ENCODE assay signal across 18 cellular contexts in genomic region chr4:11004818-11005217, GRCh38.
"Had no signal": no experiment of that assay in that cellular context is flagged by ENCODE, and none has a peak within 500 bp of the region (broad histone marks: within the 10 kb centered on the region; RNA-seq: fewer than 3 reads in every experiment).

No MANE protein-coding gene starts in this region.

- H3K36me3 ChIP-seq: pancreas, stomach, thoracic aorta had no signal

- H3K36me3 Mint-ChIP-seq: type B pancreatic cell had no signal

- H3K9me3 Mint-ChIP-seq: dendritic cell treated with granulocyte-macrophage colony-stimulating factor and Interleukin-4, amounts not matched to agents 40 ng/mL and 50 ng/mL, for 4 days; type B pancreatic cell had no signal

- DNase-seq: effector memory CD8-positive, alpha-beta T cell; foreskin keratinocyte; left colon; left ventricle myocardium superior; mesendoderm; naive B cell; occipital lobe; pancreas; right cardiac atrium; small intestine; stimulated activated CD4-positive, alpha-beta T cell treated with anti-CD3 and anti-CD28 coated beads, Interleukin-12 subunit alpha, Interleukin-12 subunit beta, amount 100 ng/mL, for 4 hours; stomach; substantia nigra had no signal

- H3K4me1 ChIP-seq: foreskin keratinocyte, pancreas, stomach had no signal

- H3K27me3 Mint-ChIP-seq: dendritic cell treated with granulocyte-macrophage colony-stimulating factor and Interleukin-4, amounts not matched to agents 40 ng/mL and 50 ng/mL, for 4 days; effector memory CD8-positive, alpha-beta T cell; naive B cell had no signal

- H3K27ac Mint-ChIP-seq: dendritic cell treated with granulocyte-macrophage colony-stimulating factor and Interleukin-4, amounts not matched to agents 40 ng/mL and 50 ng/mL, for 4 days; effector memory CD8-positive, alpha-beta T cell; nephron; progenitor cell of endocrine pancreas; type B pancreatic cell had no signal

- H3K27ac ChIP-seq: foreskin keratinocyte, pancreas, stomach, thoracic aorta had no signal

- H3K4me3 ChIP-seq: pancreas, stomach, thoracic aorta had no signal

- H3K9me3 ChIP-seq: pancreas, thoracic aorta had no signal

- H3K4me3 Mint-ChIP-seq: dendritic cell treated with granulocyte-macrophage colony-stimulating factor and Interleukin-4, amounts not matched to agents 40 ng/mL and 50 ng/mL, for 4 days; effector memory CD8-positive, alpha-beta T cell; nephron; type B pancreatic cell had no signal

- ATAC-seq: foreskin keratinocyte, left colon, left ventricle myocardium superior, pancreas, right cardiac atrium had no signal

- H3K27me3 ChIP-seq: foreskin keratinocyte, pancreas, stomach had no signal
